Comparison of ENCODE assay signal across 16 cellular contexts in the genomic region with DNA sequence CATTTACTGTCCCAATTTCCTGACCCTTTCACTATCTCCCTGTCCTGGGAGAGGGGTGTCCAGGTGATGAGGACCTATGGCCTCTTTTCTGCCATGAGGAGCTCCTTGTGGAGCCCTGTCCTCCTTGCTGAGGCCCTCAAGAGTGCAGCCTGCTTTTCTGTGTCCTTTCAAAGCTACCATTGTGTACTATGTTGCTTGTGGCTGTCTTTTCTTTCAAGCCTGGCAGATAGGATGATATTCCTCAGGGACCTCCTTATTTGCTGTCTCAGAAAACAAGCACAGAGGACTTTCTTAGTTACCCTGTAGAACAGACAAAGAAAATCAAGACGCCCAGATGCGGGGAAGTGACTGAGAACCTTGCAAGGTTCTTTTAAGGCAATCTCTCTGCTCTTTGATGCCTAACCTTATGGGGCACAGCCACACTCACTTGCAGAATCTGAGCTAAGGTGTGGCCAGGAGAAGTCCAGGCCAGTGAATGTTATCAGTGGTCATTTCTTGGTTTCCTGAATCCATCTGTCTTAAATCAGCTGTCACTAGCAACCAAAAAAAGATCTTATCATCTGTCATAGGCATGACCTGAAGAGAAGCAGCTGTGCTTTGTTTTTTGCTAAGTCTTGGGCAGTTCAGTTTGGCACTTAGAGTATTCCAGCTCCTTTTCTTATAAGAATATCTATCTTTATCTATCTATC. TPM values are rescaled to one million over a fixed set of nuclear protein-coding genes. Genes with fewer than 3 reads are reported as not detected.
DNase-seq lines count a peak whose midpoint lies in the region; ATAC-seq, FAIRE-seq and TF ChIP-seq lines count a peak whose summit lies in the region.
"Had no signal": no experiment of that assay in that cellular context is flagged by ENCODE, and none has a peak within 500 bp of the region (broad histone marks: within the 10 kb centered on the region; RNA-seq: fewer than 3 reads in every experiment).

No MANE protein-coding gene starts in this region.

- no peak overlapping the region for H3K23ac ChIP-seq in mesenchymal stem cell (ENCODE audit: low read length in 2 of 2)

- H3K4me3 ChIP-seq in Peyer's patch (no peak overlapping the region), esophagus squamous epithelium (no peak overlapping the region), mesenchymal stem cell (ENCODE audit: insufficient read depth in 1 of 2, low read depth in 1 of 2, low read length in 2 of 2) (no peak overlapping the region), thoracic aorta (no peak overlapping the region), kidney (ENCODE audit: low read length in 2 of 2) (no peak overlapping the region)

- H3K18ac ChIP-seq in mesenchymal stem cell (ENCODE audit: low read depth in 1 of 2, low read length in 2 of 2) = no peak overlapping the region

- H3K4me2 ChIP-seq in mesenchymal stem cell (ENCODE audit: low read length, poor library complexity, severe bottlenecking) = no peak overlapping the region

- no peak overlapping the region for H2BK12ac ChIP-seq in mesenchymal stem cell (ENCODE audit: low read length in 2 of 2)

- H3K4me1 ChIP-seq in Peyer's patch = peaks cover 0 to 28% (median 10%) of the 10 kb centered on the region in 4 donors
- H3K4me1 ChIP-seq in esophagus squamous epithelium = peaks cover 0 to 46% (median 6%) of the 10 kb centered on the region in 3 donors
- H3K4me1 ChIP-seq in mesenchymal stem cell (ENCODE audit: control insufficient read depth, insufficient read depth, low read depth, low read length) = no peaks in the 10 kb centered on the region
- peaks cover 50 to 99% of the 10 kb centered on the region in 2 donors for H3K4me1 ChIP-seq in thoracic aorta (ENCODE audit: control insufficient read depth in 1 of 2, low read depth in 2 of 2)
- H3K4me1 ChIP-seq in kidney (ENCODE audit: control insufficient read depth in 1 of 2, insufficient read depth in 1 of 2, low read depth in 1 of 2, low read length in 2 of 2) = peaks cover 5 to 7% of the 10 kb centered on the region in 2 donors

- TF ChIP-seq POLR2A in Peyer's patch (IDR thresholded peaks at IDR 0.05) (no peak), esophagus squamous epithelium (IDR thresholded peaks at IDR 0.05) (no peak)

- no peak overlapping the region for H2AFZ ChIP-seq in mesenchymal stem cell (ENCODE audit: low read depth, low read length)

- H3K9me3 ChIP-seq in Peyer's patch = no peaks in the 10 kb centered on the region
- H3K9me3 ChIP-seq in esophagus squamous epithelium = no peaks in the 10 kb centered on the region
- no peaks in the 10 kb centered on the region for H3K9me3 ChIP-seq in mesenchymal stem cell (ENCODE audit: control insufficient read depth, low read length)
- H3K9me3 ChIP-seq in thoracic aorta = no peaks in the 10 kb centered on the region
- H3K9me3 ChIP-seq in kidney (ENCODE audit: control insufficient read depth in 1 of 2, low read length in 2 of 2) = no peaks in the 10 kb centered on the region

- H3K4ac ChIP-seq in mesenchymal stem cell (ENCODE audit: low read depth in 1 of 2, low read length in 2 of 2) = no peak overlapping the region

- H3K27ac ChIP-seq in Peyer's patch = peak overlapping the region in 3 of 4 donors; percentile 45 to 67 (median 55)
- peak overlapping the region; percentile 10 to 83 (median 61) for H3K27ac ChIP-seq in esophagus squamous epithelium
- no peak overlapping the region for H3K27ac ChIP-seq in mesenchymal stem cell (ENCODE audit: low read length, poor library complexity, severe bottlenecking)
- peak overlapping the region; percentile 97 to 98 for H3K27ac ChIP-seq in thoracic aorta
- no peak overlapping the region for H3K27ac ChIP-seq in kidney (ENCODE audit: low read depth in 2 of 2, low read length in 2 of 2)

- TF ChIP-seq CTCF in Peyer's patch (IDR thresholded peaks at IDR 0.05) = no peak
- TF ChIP-seq CTCF in esophagus squamous epithelium (IDR thresholded peaks at IDR 0.05) = no peak
- TF ChIP-seq CTCF in thoracic aorta (IDR thresholded peaks at IDR 0.05) = no peak
- TF ChIP-seq CTCF in kidney (IDR thresholded peaks at IDR 0.05; ENCODE audit: borderline replicate concordance, extremely low read depth, insufficient read depth) = no peak

- no peak for FAIRE-seq in kidney (lab: Jason Lieb, UNC)
- FAIRE-seq: bronchial epithelial cell, frontal cortex, GM19239 had no signal

- peaks cover 41% of the 10 kb centered on the region for H3K79me1 ChIP-seq in mesenchymal stem cell (replicated peaks; ENCODE audit: low read length, poor library complexity, severe bottlenecking)

- no peak for DNase-seq in Peyer's patch
- DNase-seq in esophagus squamous epithelium (lab: John Stamatoyannopoulos, UW) = no peak
- no peak for DNase-seq in mesenchymal stem cell
- DNase-seq in thoracic aorta (ENCODE audit: low spot score) = no peak
- no peak for DNase-seq in kidney
- no peak for DNase-seq in HK-2 (ENCODE audit: unreplicated experiment)
- DNase-seq: activated CD4-positive, CD25-positive, alpha-beta regulatory T cell; activated naive CD4-positive, alpha-beta T cell treated with Interleukin-2 at 50 U/mL for 16 hours; NCI-H187; NCI-H526; posterior cingulate gyrus had no signal

- H3K14ac ChIP-seq in mesenchymal stem cell (ENCODE audit: low read length in 2 of 2) = no peak overlapping the region

- H4K8ac ChIP-seq in mesenchymal stem cell (ENCODE audit: low read length) = no peak overlapping the region

- ATAC-seq in thoracic aorta (ENCODE audit: insufficient number of reproducible peaks, low FRiP score, low read depth) (no peak), HG03439 (IDR thresholded peaks at IDR 0.05; ENCODE audit: unreplicated experiment) (no peak), GM19328 (IDR thresholded peaks at IDR 0.05; ENCODE audit: unreplicated experiment) (no peak)

- peak overlapping the region; percentile 12 for H3K9ac ChIP-seq in mesenchymal stem cell (ENCODE audit: low read length)
- no peak overlapping the region for H3K9ac ChIP-seq in kidney (ENCODE audit: low read length in 2 of 2)

- H3K27me3 ChIP-seq in Peyer's patch (no peaks in the 10 kb centered on the region), esophagus squamous epithelium (no peaks in the 10 kb centered on the region), mesenchymal stem cell (ENCODE audit: control insufficient read depth in 1 of 2, insufficient read depth in 1 of 2, low read length in 2 of 2) (no peaks in the 10 kb centered on the region), thoracic aorta (replicated peaks; ENCODE audit: insufficient read depth) (no peaks in the 10 kb centered on the region)

- 87 to 92% methylated on average over 2 of the region's 2 CpGs for WGBS in esophagus squamous epithelium, 2 donors
- WGBS in mesenchymal stem cell = 70% methylated on average over 2 of the region's 2 CpGs

- H2BK5ac ChIP-seq in mesenchymal stem cell (ENCODE audit: low read depth, low read length, poor library complexity, severe bottlenecking) = no peak overlapping the region

- H2BK15ac ChIP-seq in mesenchymal stem cell (ENCODE audit: low read depth, poor library complexity, severe bottlenecking) = no peak overlapping the region

- no peak overlapping the region for H4K91ac ChIP-seq in mesenchymal stem cell (ENCODE audit: low read length)

- no peaks in the 10 kb centered on the region for H3K36me3 ChIP-seq in Peyer's patch
- H3K36me3 ChIP-seq in esophagus squamous epithelium = no peaks in the 10 kb centered on the region
- H3K36me3 ChIP-seq in mesenchymal stem cell (ENCODE audit: control insufficient read depth in 1 of 2, insufficient read depth in 2 of 2, low read depth in 1 of 2, low read length in 2 of 2) = no peaks in the 10 kb centered on the region
- no peaks in the 10 kb centered on the region for H3K36me3 ChIP-seq in thoracic aorta
- no peaks in the 10 kb centered on the region for H3K36me3 ChIP-seq in kidney (ENCODE audit: control insufficient read depth in 1 of 2, insufficient read depth in 2 of 2, low read length in 2 of 2)

- H2AK5ac ChIP-seq in mesenchymal stem cell (ENCODE audit: low read length, severe bottlenecking) = no peak overlapping the region

- intact Hi-C loops in esophagus squamous epithelium (cut with DNase I) = no loop called here
- intact Hi-C loops in kidney (cut with DNase I) = no loop called here

- no peak overlapping the region for H2BK120ac ChIP-seq in mesenchymal stem cell (ENCODE audit: low read depth, low read length)

RNA-seq across cellular contexts. Expression of gene CARMIL1, which starts 17.2 kb away (rescaled TPM):
- total RNA-seq in Peyer's patch (100 to 1,000 TPM in 1 of 4 donors, 10 to 100 TPM in 3; 75.1 to 107 (median 85.7) TPM), esophagus squamous epithelium (10 to 100 TPM in 3 of 4 donors, 1 to 10 TPM in 1; 7.2 to 19.7 (median 18.3) TPM), thoracic aorta (10 to 100 TPM; 60.4 to 63.0 TPM), kidney (51.1 TPM)
- polyA plus RNA-seq in mesenchymal stem cell (2013, experiment 1 of 2) = 1.4 TPM
- polyA plus RNA-seq in mesenchymal stem cell (2013, experiment 2 of 2) = 1.7 TPM
- 22.3 TPM for polyA plus RNA-seq in kidney (ENCODE audit: insufficient read depth, low read depth, low replicate concordance)

Comparison
In these comparisons a context has a peak if more than half of its experiments do, and no peak if none do; other contexts are left out.
1. H3K27ac ChIP-seq: peak in Peyer's patch (3 of 4), esophagus squamous epithelium (4 of 4) and thoracic aorta (2 of 2); none in mesenchymal stem cell (single experiment) and kidney (0 of 2).